In the genomic region with DNA sequence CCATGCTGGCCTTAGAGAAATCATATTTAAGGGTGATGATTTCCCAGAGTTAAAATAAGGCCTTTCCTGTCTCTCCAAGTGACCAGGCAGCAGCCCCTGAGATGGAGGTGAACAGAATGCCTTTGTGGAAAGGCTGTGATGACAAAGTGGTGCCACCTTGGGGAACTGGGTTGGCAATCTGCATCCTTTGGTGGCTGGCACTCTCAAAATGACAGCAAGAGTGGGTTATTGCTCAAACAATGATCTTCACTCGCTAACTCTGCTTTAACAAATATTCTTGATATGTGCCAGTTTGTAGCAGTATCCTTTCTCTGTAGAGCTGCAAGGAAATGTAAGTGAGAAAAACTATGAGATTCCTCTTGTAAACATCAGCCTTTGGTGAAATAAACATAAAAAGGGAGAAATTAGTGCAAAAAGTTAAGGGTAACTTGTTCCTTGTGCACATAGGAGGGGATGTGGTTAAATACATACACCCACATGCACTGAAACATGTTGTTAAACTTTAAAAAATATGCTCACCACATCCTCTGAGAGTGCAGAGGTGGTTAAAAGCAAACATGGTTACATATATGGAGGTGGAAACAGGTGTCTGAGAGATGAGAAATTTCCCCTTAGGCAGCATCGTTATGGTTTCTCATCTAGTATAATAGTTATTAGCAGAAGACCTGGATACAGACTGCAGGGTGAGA, we compare ENCODE assay signal across 15 cellular contexts.
DNase-seq lines count a peak whose midpoint lies in the region; ATAC-seq and TF ChIP-seq lines count a peak whose summit lies in the region.
"Had no signal": no experiment of that assay in that cellular context is flagged by ENCODE, and none has a peak within 500 bp of the region (broad histone marks: within the 10 kb centered on the region; RNA-seq: fewer than 3 reads in every experiment).

No MANE protein-coding gene starts in this region.

- intact Hi-C loops in prostate gland (cut with DNase I) (no loop called here), testis (cut with DNase I; ENCODE audit: low total_unique reads) (no loop called here)

- 80% methylated on average over 2 of the region's 2 CpGs for WGBS in prostate gland
- 82 to 94% methylated on average over 2 of the region's 2 CpGs for WGBS in testis, 2 donors

- H3K27me3 ChIP-seq in prostate gland (replicated peaks; ENCODE audit: insufficient read depth) (no peaks in the 10 kb centered on the region), testis (no peaks in the 10 kb centered on the region)
- H3K27me3 ChIP-seq: right lobe of liver had no signal

- DNase-seq in GM13977 (ENCODE audit: low spot score) = peak; percentile 6
- no peak for DNase-seq in prostate gland (ENCODE audit: low spot score)
- DNase-seq in testis = no peak
- DNase-seq: DMS79 treated with DMSO at 0.1 percent for 48 hours, NCI-H1092 treated with DMSO at 0.1 percent for 48 hours, NCI-H446 treated with DMSO at 0.1 percent for 48 hours, right lobe of liver, T1000 had no signal

- H3K27ac ChIP-seq in prostate gland = no peak overlapping the region
- no peak overlapping the region for H3K27ac ChIP-seq in testis
- H3K27ac ChIP-seq: right lobe of liver, RWPE1, thoracic aorta had no signal

- H3K9me3 ChIP-seq in prostate gland (no peaks in the 10 kb centered on the region), testis (no peaks in the 10 kb centered on the region)
- H3K9me3 ChIP-seq: right lobe of liver, thoracic aorta had no signal

- in situ Hi-C loops in GM13977 (cut with MboI; ENCODE audit: low pct_unique_long_range_greater_than_20kb, low sequenced_read_pairs, unreplicated experiment) = no loop called here

- peak; percentile 15 for TF ChIP-seq CTCF in GM13977 (IDR thresholded peaks at IDR 0.05; ENCODE audit: extremely low read depth, insufficient read depth, missing control alignments)
- no peak for TF ChIP-seq CTCF in prostate gland (IDR thresholded peaks at IDR 0.05)
- no peak for TF ChIP-seq CTCF in testis (IDR thresholded peaks at IDR 0.05)

- TF ChIP-seq POLR2A in prostate gland (IDR thresholded peaks at IDR 0.05) (no peak), testis (IDR thresholded peaks at IDR 0.05) (no peak)

- ATAC-seq in GM19395 (IDR thresholded peaks at IDR 0.05; ENCODE audit: unreplicated experiment) (peak; percentile 94), HG02759 (IDR thresholded peaks at IDR 0.05; ENCODE audit: unreplicated experiment) (peak; percentile 98), HG03378 (IDR thresholded peaks at IDR 0.05; ENCODE audit: unreplicated experiment) (peak; percentile 97), esophagus mucosa (no peak)
- ATAC-seq in activated CD4-positive, CD25-positive, alpha-beta regulatory T cell treated with anti-CD3 and anti-CD28 coated beads, Interleukin-2, amount 50 U/mL, for 24 hours = no peak
- ATAC-seq: right lobe of liver had no signal

- H3K4me1 ChIP-seq in prostate gland (replicated peaks) (no peaks in the 10 kb centered on the region), testis (no peaks in the 10 kb centered on the region)
- H3K4me1 ChIP-seq: right lobe of liver had no signal

- no peak overlapping the region for H3K4me3 ChIP-seq in prostate gland
- H3K4me3 ChIP-seq in testis = no peak overlapping the region
- H3K4me3 ChIP-seq: right lobe of liver, thoracic aorta had no signal

- H3K36me3 ChIP-seq in prostate gland (no peaks in the 10 kb centered on the region), testis (ENCODE audit: low read depth, missing control alignments) (no peaks in the 10 kb centered on the region)
- H3K36me3 ChIP-seq: right lobe of liver, thoracic aorta had no signal

Comparison
In these comparisons a context has a peak if more than half of its experiments do, and no peak if none do; other contexts are left out.
1. ATAC-seq: peak in GM19395 (single experiment), HG02759 (single experiment) and HG03378 (single experiment); none in activated CD4-positive, CD25-positive, alpha-beta regulatory T cell treated with anti-CD3 and anti-CD28 coated beads, Interleukin-2, amount 50 U/mL, for 24 hours (0 of 2) and esophagus mucosa (single experiment).